Comparison of ENCODE assay signal across 9 cellular contexts in the genomic region with DNA sequence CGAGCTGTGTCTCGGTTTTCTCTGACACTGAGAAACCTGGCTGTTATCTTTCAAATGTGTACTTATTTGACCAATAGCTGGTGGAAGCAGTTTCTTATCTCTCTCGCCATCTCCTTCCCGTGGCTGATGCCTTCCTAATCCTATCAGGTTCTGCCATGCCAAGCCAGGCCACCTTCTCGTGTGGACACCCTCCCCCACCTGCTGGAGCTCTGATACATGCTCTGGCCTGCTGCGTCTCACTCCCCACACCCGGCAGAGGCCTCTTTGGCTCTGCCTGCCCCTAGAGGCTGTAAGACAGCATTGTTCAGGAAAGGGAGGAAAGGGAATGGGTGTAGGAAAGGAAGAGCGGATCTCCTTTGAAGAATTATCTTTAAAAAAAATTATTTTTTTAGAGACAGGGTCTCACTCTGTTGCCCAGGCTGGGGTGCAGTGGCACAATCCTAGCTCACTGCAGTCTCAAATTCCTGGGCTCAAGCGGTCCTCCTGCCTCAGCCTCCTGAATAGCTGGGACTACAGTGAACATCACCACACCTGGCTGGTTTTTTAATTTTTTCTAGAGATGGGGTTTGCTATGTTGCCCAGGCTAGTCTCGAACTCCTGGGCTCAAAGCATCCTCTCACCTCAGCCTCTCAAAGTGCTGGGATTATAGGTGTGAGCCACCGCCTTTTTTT. TPM values are rescaled to one million over a fixed set of nuclear protein-coding genes. Genes with fewer than 3 reads are reported as not detected.
DNase-seq lines count a peak whose midpoint lies in the region; ATAC-seq and TF ChIP-seq lines count a peak whose summit lies in the region.
"Had no signal": no experiment of that assay in that cellular context is flagged by ENCODE, and none has a peak within 500 bp of the region (broad histone marks: within the 10 kb centered on the region; RNA-seq: fewer than 3 reads in every experiment).

No MANE protein-coding gene starts in this region.

- H3K9ac ChIP-seq in HCT116 (ENCODE audit: low read length), result peak overlapping the region; percentile 30

- peak; percentile 55 for TF ChIP-seq RAD21 in HCT116 (IDR thresholded peaks at IDR 0.05; ENCODE audit: low read depth)

- H3K9me2 ChIP-seq in HCT116 (ENCODE audit: insufficient read depth), result no peaks in the 10 kb centered on the region

- no peak overlapping the region for H2AFZ ChIP-seq in HCT116 (ENCODE audit: low read depth, low read length, poor library complexity, severe bottlenecking)

- H3K4me2 ChIP-seq in HCT116 (ENCODE audit: low read length), result peak overlapping the region; percentile 50

- H3K4me1 Mint-ChIP-seq in activated T-cell treated with anti-CD3 and anti-CD28 coated beads, Interleukin-2, amount 50 U/mL, for 24 hours (ENCODE audit: low read depth), result peaks cover 34% of the 10 kb centered on the region

- no peaks in the 10 kb centered on the region for H3K27me3 Mint-ChIP-seq in activated T-cell treated with anti-CD3 and anti-CD28 coated beads, Interleukin-2, amount 50 U/mL, for 24 hours

- BruUV-seq in HCT116 (replicated peaks; lab: Mats Ljungman, UMichigan), result no TSS peak

- H4K20me1 ChIP-seq in HCT116 (ENCODE audit: insufficient read depth), result no peaks in the 10 kb centered on the region

- intact Hi-C loops in HCT116 (cut with micrococcal nuclease) (loop anchor here (10.0 kb wide), 2 partner anchors 237 to 377 kb away; a partner anchor contains a TSS), left colon (cut with DNase I, micrococcal nuclease) (no loop called here), testis (cut with DNase I; ENCODE audit: low total_unique reads) (no loop called here)

- H3K36me3 Mint-ChIP-seq in activated T-cell treated with anti-CD3 and anti-CD28 coated beads, Interleukin-2, amount 50 U/mL, for 24 hours (ENCODE audit: low read depth), result peaks cover 23% of the 10 kb centered on the region

- peaks cover 15% of the 10 kb centered on the region; the same call in 1 of the 2 replicates for H3K79me2 ChIP-seq in HCT116 (ENCODE audit: insufficient read depth, low read length)

- in situ Hi-C loops in brain microvascular endothelial cell (cut with HindIII; ENCODE audit: low pct_ligation_motif_present, low sequenced_read_pairs), result loop anchor here (25.0 kb wide), 2 partner anchors 265 to 515 kb away; a partner anchor contains a TSS

- H3K27ac Mint-ChIP-seq in activated T-cell treated with anti-CD3 and anti-CD28 coated beads, Interleukin-2, amount 50 U/mL, for 24 hours, result no peak overlapping the region

- DNase-seq in COLO668 (lab: John Stamatoyannopoulos, UW; ENCODE audit: unreplicated experiment), result peak; percentile 32
- peak; percentile 65 for DNase-seq in HCT116 (ENCODE audit: low read depth, low spot score)
- DNase-seq in NCI-H510A treated with DMSO at 0.1 percent for 48 hours (lab: John Stamatoyannopoulos, UW), result peak; percentile 75
- DNase-seq in brain microvascular endothelial cell, result peak; percentile 64
- DNase-seq in left colon, result peak; percentile 58 to 69
- DNase-seq in testis, result peak; percentile 82
- no peak for DNase-seq in activated T-cell treated with anti-CD3 and anti-CD28 coated beads, Interleukin-2, amount 50 U/mL, for 24 hours

- CTCF ChIA-PET in HCT116 (lab: Charles Lee), result interaction anchor here (0.6 to 6.0 kb wide), 8 partner anchors 8 to 1745 kb away, joined by 3 to 36 read pairs (median 3); a partner anchor contains a TSS

- TF ChIP-seq CTCF in HCT116 (IDR thresholded peaks at IDR 0.05 in 2 of 3, conservative IDR thresholded peaks at IDR 0.05 in 1 of 3; ENCODE audit: borderline replicate concordance in 1 of 3, insufficient read depth in 1 of 3, low read depth in 2 of 3, low read length in 2 of 3) (peak; percentile 51 to 82 (median 69); a peak in 5 of 6 replicates), brain microvascular endothelial cell (IDR thresholded peaks at IDR 0.05; ENCODE audit: low read depth, low read length, missing control alignments) (peak; percentile 86), testis (IDR thresholded peaks at IDR 0.05) (peak; percentile 26 to 48 (median 42))

- H3K4me3 ChIP-seq in HCT116 (replicated peaks in 1 of 2; ENCODE audit: low read depth in 1 of 2, low read length in 2 of 2) (no peak overlapping the region), brain microvascular endothelial cell (ENCODE audit: low read depth, low read length) (no peak overlapping the region), testis (no peak overlapping the region)

- RAD21 ChIA-PET in HCT116 (lab: Charles Lee; ENCODE audit: low non-redundant PET in 1 of 2, low total read pairs in 2 of 2, uncharacterized antibody in 2 of 2, unreplicated experiment in 2 of 2), result no interaction called here

- no peak overlapping the region for H3K4me3 Mint-ChIP-seq in activated T-cell treated with anti-CD3 and anti-CD28 coated beads, Interleukin-2, amount 50 U/mL, for 24 hours

- H3K9me3 ChIP-seq in HCT116 (ENCODE audit: control insufficient read depth in 1 of 2, insufficient read depth in 1 of 2, low read depth in 1 of 2, low read length in 2 of 2) (no peaks in the 10 kb centered on the region), testis (no peaks in the 10 kb centered on the region)
- H3K9me3 ChIP-seq: neutrophil had no signal

- peak; percentile 96 for ATAC-seq in HCT116
- ATAC-seq in left colon, result peak; percentile 79
- ATAC-seq in HG02642 (IDR thresholded peaks at IDR 0.05; ENCODE audit: poor library complexity, unreplicated experiment), result no peak

- TF ChIP-seq POLR2A in HCT116 (IDR thresholded peaks at IDR 0.05; ENCODE audit: borderline replicate concordance, extremely low read depth, insufficient read depth, insufficient read length) (no peak), testis (IDR thresholded peaks at IDR 0.05) (no peak)

- no peaks in the 10 kb centered on the region for H3K9me3 Mint-ChIP-seq in activated T-cell treated with anti-CD3 and anti-CD28 coated beads, Interleukin-2, amount 50 U/mL, for 24 hours

- H3K4me1 ChIP-seq in HCT116 (ENCODE audit: control insufficient read depth in 1 of 2, insufficient read depth in 2 of 2, low read length in 2 of 2) (peaks cover 27 to 44% of the 10 kb centered on the region in 2 experiments), testis (peaks cover 31% of the 10 kb centered on the region)

- WGBS in testis, 2 donors, result 53 to 60% methylated on average over 11 of the region's 11 CpGs

- POLR2A ChIA-PET in HCT116 (lab: Charles Lee), result interaction anchor here (1.3 to 1.7 kb wide), 4 partner anchors 8 to 272 kb away, joined by 3 to 8 read pairs (median 4); a partner anchor contains a TSS

- H3K36me3 ChIP-seq in HCT116 (ENCODE audit: control insufficient read depth in 1 of 2, insufficient read depth in 2 of 2, low read length in 2 of 2) (no peaks in the 10 kb centered on the region), brain microvascular endothelial cell (replicated peaks) (no peaks in the 10 kb centered on the region), testis (ENCODE audit: low read depth, missing control alignments) (no peaks in the 10 kb centered on the region)
- H3K36me3 ChIP-seq: neutrophil had no signal

- H3K27me3 ChIP-seq in HCT116 (ENCODE audit: insufficient read depth, low read length) (no peaks in the 10 kb centered on the region), brain microvascular endothelial cell (replicated peaks) (no peaks in the 10 kb centered on the region), testis (no peaks in the 10 kb centered on the region)
- H3K27me3 ChIP-seq: neutrophil had no signal

- H3K27ac ChIP-seq in HCT116 (ENCODE audit: low read depth, low read length) (peak overlapping the region; percentile 30; the same call in 1 of the 2 replicates), brain microvascular endothelial cell (peak overlapping the region; percentile 77), testis (no peak overlapping the region)
- H3K27ac ChIP-seq: neutrophil had no signal

TF ChIP-seq in HCT116, 20 proteins besides CTCF, POLR2A, EP300 and RAD21 (continues in another document):
- TF ChIP-seq POLR2AphosphoS5 (IDR thresholded peaks at IDR 0.05; ENCODE audit: low read depth, low read length) (peak; percentile 32), ELF1 (IDR thresholded peaks at IDR 0.05; ENCODE audit: borderline replicate concordance, low read depth) (no peak), SP1 (IDR thresholded peaks at IDR 0.05; ENCODE audit: low read depth) (no peak; the same call in 1 of the 2 replicates), TCF7L2 (IDR thresholded peaks at IDR 0.05; ENCODE audit: borderline replicate concordance, extremely low read depth, insufficient read depth, insufficient read length) (peak; percentile 35)
- TF ChIP-seq, protein P1, sequence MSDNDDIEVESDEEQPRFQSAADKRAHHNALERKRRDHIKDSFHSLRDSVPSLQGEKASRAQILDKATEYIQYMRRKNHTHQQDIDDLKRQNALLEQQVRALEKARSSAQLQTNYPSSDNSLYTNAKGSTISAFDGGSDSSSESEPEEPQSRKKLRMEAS (IDR thresholded peaks at IDR 0.05), result peak; percentile 55

RNA-seq across cellular contexts. Expression of a gene that starts 7.5 kb away (rescaled TPM):
- total RNA-seq in HCT116 (2021; ENCODE audit: unreplicated experiment) (11.8 TPM), left colon (1 to 10 TPM; 7.0 to 8.5 TPM), testis (10 to 100 TPM; 19.1 to 21.3 TPM)
- 9.9 and 10.2 TPM in 2 replicates for polyA plus RNA-seq in HCT116 (2012)
- 11.0 TPM for polyA plus RNA-seq in testis (ENCODE audit: insufficient read depth, low read depth, low replicate concordance)

RNA-seq across cellular contexts. Expression of a gene that starts 9.2 kb away (rescaled TPM):
- total RNA-seq in HCT116 (2021; ENCODE audit: unreplicated experiment) (0.69 TPM), left colon (under 1 TPM; 0.31 to 0.39 TPM), testis (1 to 10 TPM; 2.4 to 3.7 TPM)
- 0.42 and 0.60 TPM in 2 replicates for polyA plus RNA-seq in HCT116 (2012)
- 1.1 TPM for polyA plus RNA-seq in testis (ENCODE audit: insufficient read depth, low read depth, low replicate concordance)

RNA-seq across cellular contexts. Expression of a gene that starts 20.1 kb away (rescaled TPM):
- total RNA-seq in HCT116 (2021; ENCODE audit: unreplicated experiment), result 8.7 TPM
- polyA plus RNA-seq in HCT116 (2012), result 12.0 and 12.8 TPM in 2 replicates
- total RNA-seq in left colon, result 10 to 100 TPM in 1 of 2 donors, 1 to 10 TPM in 1; 7.4 to 42.8 TPM
- total RNA-seq in testis, result 10 to 100 TPM; 13.6 to 28.4 TPM
- 31.7 TPM for polyA plus RNA-seq in testis (ENCODE audit: insufficient read depth, low read depth, low replicate concordance)

RNA-seq across cellular contexts. Expression of a gene that starts 23.7 kb away (rescaled TPM):
- not detected for total RNA-seq in HCT116 (2021; ENCODE audit: unreplicated experiment)
- not detected in 2 replicates for polyA plus RNA-seq in HCT116 (2012)
- total RNA-seq in left colon, result not detected
- 1 to 10 TPM in 1 of 2 donors, not detected in 1; 1.4 TPM for total RNA-seq in testis
- 14.9 TPM for polyA plus RNA-seq in testis (ENCODE audit: insufficient read depth, low read depth, low replicate concordance)

RNA-seq across cellular contexts. Expression of a gene that starts 31.1 kb away (rescaled TPM):
- total RNA-seq in HCT116 (2021; ENCODE audit: unreplicated experiment) (0.10 TPM), left colon (under 1 TPM; 0.28 to 0.79 TPM), testis (1 to 10 TPM; 5.8 to 6.9 TPM)
- polyA plus RNA-seq in HCT116 (2012), result 0.94 and 4.3 TPM in 2 replicates
- polyA plus RNA-seq in testis (ENCODE audit: insufficient read depth, low read depth, low replicate concordance), result 18.1 TPM

Comparison
In these comparisons a context has a peak if more than half of its experiments do, and no peak if none do; other contexts are left out.
1. H3K27ac ChIP-seq: peak in HCT116 (single experiment) and brain microvascular endothelial cell (single experiment); none in testis (0 of 2).
2. Peak in every context shown above with its lines, with median percentiles within 50 percentile points of each other: CTCF ChIP-seq.